In genomic region chr5:80871541-80871961, GRCh38 we compare ENCODE assay signal across 9 cellular contexts.
DNase-seq lines count a peak whose midpoint lies in the region; ATAC-seq and TF ChIP-seq lines count a peak whose summit lies in the region.
"Had no signal": no experiment of that assay in that cellular context is flagged by ENCODE, and none has a peak within 500 bp of the region (broad histone marks: within the 10 kb centered on the region; RNA-seq: fewer than 3 reads in every experiment).

No MANE protein-coding gene starts in this region.

- TF ChIP-seq CTCF in Peyer's patch (IDR thresholded peaks at IDR 0.05), result no peak

- peak; percentile 96 for ATAC-seq in activated T-cell treated with anti-CD3 and anti-CD28 coated beads, Interleukin-2, amount 50 U/mL, for 4 hours
- ATAC-seq in HG03354 (IDR thresholded peaks at IDR 0.05; ENCODE audit: poor library complexity, severe bottlenecking, unreplicated experiment), result no peak

- no peaks in the 10 kb centered on the region for H3K27me3 ChIP-seq in Peyer's patch

- peaks cover 52% of the 10 kb centered on the region for H3K36me3 Mint-ChIP-seq in activated T-cell treated with anti-CD3 and anti-CD28 coated beads, Interleukin-2, amount 50 U/mL, for 4 hours (ENCODE audit: insufficient read depth)

- H3K27me3 Mint-ChIP-seq in activated T-cell treated with anti-CD3 and anti-CD28 coated beads, Interleukin-2, amount 50 U/mL, for 4 hours (ENCODE audit: low read depth), result no peaks in the 10 kb centered on the region
- H3K27me3 Mint-ChIP-seq: CD8-positive, alpha-beta memory T cell had no signal

- DNase-seq in A172 (ENCODE audit: low spot score) (peak; percentile 84), H4 (ENCODE audit: low spot score) (peak; percentile 71), glomerular visceral epithelial cell (ENCODE audit: extremely low spot score) (peak; percentile 60), DMS 273 (lab: John Stamatoyannopoulos, UW; ENCODE audit: unreplicated experiment) (no peak), Peyer's patch (no peak), GM19238 (ENCODE audit: insufficient read length, low spot score) (no peak)
- no peak for DNase-seq in activated T-cell treated with anti-CD3 and anti-CD28 coated beads, Interleukin-2, amount 50 U/mL, for 4 hours
- DNase-seq: CD8-positive, alpha-beta memory T cell had no signal

- peaks cover 0 to 38% (median 0%) of the 10 kb centered on the region in 3 donors for H3K36me3 ChIP-seq in Peyer's patch

- no peaks in the 10 kb centered on the region for H3K9me3 Mint-ChIP-seq in activated T-cell treated with anti-CD3 and anti-CD28 coated beads, Interleukin-2, amount 50 U/mL, for 4 hours
- H3K9me3 Mint-ChIP-seq: CD8-positive, alpha-beta memory T cell had no signal

- H3K4me3 Mint-ChIP-seq in activated T-cell treated with anti-CD3 and anti-CD28 coated beads, Interleukin-2, amount 50 U/mL, for 4 hours, result no peak overlapping the region
- H3K4me3 Mint-ChIP-seq: CD8-positive, alpha-beta memory T cell had no signal

- no peak overlapping the region for H3K4me3 ChIP-seq in Peyer's patch

- H3K4me1 ChIP-seq in Peyer's patch, result no peaks in the 10 kb centered on the region

- no peak for TF ChIP-seq POLR2A in Peyer's patch (IDR thresholded peaks at IDR 0.05)

- H3K27ac ChIP-seq in Peyer's patch, result no peak overlapping the region

- no peaks in the 10 kb centered on the region for H3K9me3 ChIP-seq in Peyer's patch

- peaks cover 12% of the 10 kb centered on the region for H3K4me1 Mint-ChIP-seq in activated T-cell treated with anti-CD3 and anti-CD28 coated beads, Interleukin-2, amount 50 U/mL, for 4 hours (ENCODE audit: low read depth)

Comparison
In these comparisons a context has a peak if more than half of its experiments do, and no peak if none do; other contexts are left out.
1. DNase-seq: peak in A172 (single experiment), H4 (single experiment) and glomerular visceral epithelial cell (single experiment); none in activated T-cell treated with anti-CD3 and anti-CD28 coated beads, Interleukin-2, amount 50 U/mL, for 4 hours (single experiment), DMS 273 (single experiment), Peyer's patch (0 of 3) and GM19238 (single experiment).